ENCODE assay signal across 14 cellular contexts in the genomic region with DNA sequence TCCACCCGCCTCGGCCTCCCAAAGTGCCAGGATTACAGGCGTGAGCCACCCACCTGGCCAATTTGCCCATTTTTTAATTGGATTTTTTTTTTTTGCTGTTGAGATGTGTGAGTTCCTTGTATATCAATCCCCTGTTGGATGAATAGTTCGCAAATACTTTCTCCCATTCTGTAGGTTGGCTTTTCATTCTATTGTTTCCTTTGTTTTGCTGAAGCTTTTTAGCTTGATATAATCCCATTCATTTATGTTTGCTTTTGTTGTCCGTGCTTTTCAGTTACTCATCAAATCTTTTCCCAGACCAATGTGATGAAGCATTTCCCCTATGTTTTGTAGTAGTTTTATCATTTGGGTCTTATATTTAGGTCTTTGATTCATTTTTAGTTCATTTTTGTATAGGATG.
"Had no signal": no experiment of that assay in that cellular context is flagged by ENCODE, and none has a peak within 500 bp of the region (broad histone marks: within the 10 kb centered on the region; RNA-seq: fewer than 3 reads in every experiment).

No MANE protein-coding gene starts in this region.

- H3K27me3 Mint-ChIP-seq: natural killer cell treated with Interleukin-12 subunit alpha and Interleukin-12 subunit beta and Interleukin-15 and Interleukin-18, amount 100 ng/mL, for 72 hours had no signal

- H3K4me3 Mint-ChIP-seq: natural killer cell treated with Interleukin-12 subunit alpha and Interleukin-12 subunit beta and Interleukin-15 and Interleukin-18, amount 100 ng/mL, for 72 hours had no signal

- ATAC-seq: left colon; lower lobe of right lung; natural killer cell treated with Interleukin-12 subunit alpha and Interleukin-12 subunit beta and Interleukin-15 and Interleukin-18, amount 100 ng/mL, for 72 hours; pancreas; sciatic nerve had no signal

- H3K9me3 Mint-ChIP-seq: natural killer cell treated with Interleukin-12 subunit alpha and Interleukin-12 subunit beta and Interleukin-15 and Interleukin-18, amount 100 ng/mL, for 72 hours had no signal

- DNase-seq: activated CD4-positive, alpha-beta T cell treated with anti-CD3 and anti-CD28 coated beads for 4 hours; activated effector memory CD4-positive, alpha-beta T cell treated with Interleukin-2 at 50 U/mL for 16 hours; erythroblast; hypothalamus; islet precursor cell; left colon; lower lobe of right lung; pancreas; SJCRH30; stimulated activated CD4-positive, alpha-beta T cell treated with anti-CD3 and anti-CD28 coated beads, Interleukin-4, amount 100 ng/mL, for 1 hour; thyroid gland; WERI-Rb-1 had no signal
